ENCODE assay signal across 18 cellular contexts in the genomic region with DNA sequence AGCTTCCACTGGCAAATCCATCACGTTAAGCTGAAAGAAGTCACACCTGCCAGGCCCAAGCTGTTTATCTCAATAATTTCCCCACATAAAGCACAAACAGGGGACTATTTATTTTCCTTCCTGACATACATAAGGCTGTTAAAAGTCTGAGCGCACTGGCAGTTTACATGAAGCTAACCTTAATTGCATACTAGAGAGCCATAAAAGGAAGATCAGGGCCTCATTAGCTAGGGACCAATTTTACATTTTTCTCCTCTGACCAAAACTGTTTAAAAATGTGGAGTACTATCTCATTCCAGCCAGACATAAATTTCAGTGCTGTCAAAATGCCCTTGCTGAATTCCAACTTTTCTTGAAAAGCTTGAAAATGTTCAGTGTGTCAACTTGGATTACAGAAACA.
"Had no signal": no experiment of that assay in that cellular context is flagged by ENCODE, and none has a peak within 500 bp of the region (broad histone marks: within the 10 kb centered on the region; RNA-seq: fewer than 3 reads in every experiment).

No MANE protein-coding gene starts in this region.

- H3K4me1 Mint-ChIP-seq: activated naive CD4-positive, alpha-beta T cell treated with anti-CD3 and anti-CD28 coated beads, Interleukin-2, amount 50 U/mL, for 24 hours had no signal

- H3K27me3 Mint-ChIP-seq: activated naive CD4-positive, alpha-beta T cell treated with anti-CD3 and anti-CD28 coated beads, Interleukin-2, amount 50 U/mL, for 24 hours had no signal

- H3K36me3 Mint-ChIP-seq: activated naive CD4-positive, alpha-beta T cell treated with anti-CD3 and anti-CD28 coated beads, Interleukin-2, amount 50 U/mL, for 24 hours; neural progenitor cell had no signal

- H3K4me3 Mint-ChIP-seq: activated naive CD4-positive, alpha-beta T cell treated with anti-CD3 and anti-CD28 coated beads, Interleukin-2, amount 50 U/mL, for 24 hours; neural progenitor cell had no signal

- DNase-seq: activated CD4-positive, alpha-beta T cell treated with anti-CD3 and anti-CD28 coated beads, Interleukin-2, amount 50 U/mL, for 4 hours; activated CD4-positive, CD25-positive, alpha-beta regulatory T cell treated with anti-CD3 and anti-CD28 coated beads, Interleukin-2, amount 50 U/mL, for 72 hours; activated effector memory CD4-positive, alpha-beta T cell treated with Interleukin-2 at 50 U/mL for 16 hours; activated T-cell treated with anti-CD3 and anti-CD28 coated beads, Interleukin-2, amount 50 U/mL, for 1 hour; anterior cingulate cortex; esophagus squamous epithelium; gastrocnemius medialis; heart right ventricle; kidney; left ventricle myocardium inferior; ovary; sigmoid colon; stimulated activated CD4-positive, alpha-beta T cell treated with anti-CD3 and anti-CD28 coated beads, Interleukin-12 subunit alpha, Interleukin-12 subunit beta, amount 100 ng/mL, for 4 hours; stimulated activated naive CD8-positive, alpha-beta T cell treated with anti-CD3 and anti-CD28 coated beads, Interleukin-15, Interleukin-2, amounts not matched to agents 100 U/mL and 50 U/mL, for 24 hours; upper lobe of left lung had no signal

- H3K4me2 ChIP-seq: neural progenitor cell had no signal

- H3K4me3 ChIP-seq: esophagus squamous epithelium, gastrocnemius medialis, heart right ventricle, left ventricle myocardium inferior, neural progenitor cell, ovary, sigmoid colon, suprapubic skin, upper lobe of left lung had no signal

- H3K9ac ChIP-seq: neural progenitor cell had no signal

- ATAC-seq: gastrocnemius medialis; heart right ventricle; stimulated activated naive CD8-positive, alpha-beta T cell treated with anti-CD3 and anti-CD28 coated beads, Interleukin-15, Interleukin-2, amounts not matched to agents 100 U/mL and 50 U/mL, for 24 hours had no signal

- H3K27ac Mint-ChIP-seq: activated naive CD4-positive, alpha-beta T cell treated with anti-CD3 and anti-CD28 coated beads, Interleukin-2, amount 50 U/mL, for 24 hours had no signal

- H3K27me3 ChIP-seq: esophagus squamous epithelium, gastrocnemius medialis, heart right ventricle, neural progenitor cell, ovary, sigmoid colon, suprapubic skin, upper lobe of left lung had no signal

- H3K4me1 ChIP-seq: esophagus squamous epithelium, gastrocnemius medialis, heart right ventricle, left ventricle myocardium inferior, sigmoid colon, upper lobe of left lung had no signal

- H3K36me3 ChIP-seq: esophagus squamous epithelium, gastrocnemius medialis, heart right ventricle, left ventricle myocardium inferior, neural progenitor cell, ovary, sigmoid colon, suprapubic skin, upper lobe of left lung had no signal

- H3K27ac ChIP-seq: esophagus squamous epithelium, gastrocnemius medialis, heart right ventricle, left ventricle myocardium inferior, neural progenitor cell, ovary, sigmoid colon, suprapubic skin, upper lobe of left lung had no signal

- H3K9me3 ChIP-seq: esophagus squamous epithelium, gastrocnemius medialis, left ventricle myocardium inferior, ovary, sigmoid colon, suprapubic skin, upper lobe of left lung had no signal

- H3K9me3 Mint-ChIP-seq: activated naive CD4-positive, alpha-beta T cell treated with anti-CD3 and anti-CD28 coated beads, Interleukin-2, amount 50 U/mL, for 24 hours had no signal
